ENCODE assay signal across 1 cellular context in genomic region chr15:50686468-50687301, GRCh38.
TF ChIP-seq lines count a peak whose summit lies in the region.

Gene TRPM7, minus strand, starts transcription at chr15:50686797. Its CDS starts 264 bp downstream, at chr15:50686533.

TF ChIP-seq in H1, 55 proteins besides CTCF, POLR2A, EP300 and RAD21:
- no peak for TF ChIP-seq SAP30 (IDR thresholded peaks at IDR 0.05; ENCODE audit: insufficient read depth, insufficient replicate concordance, low read length)
- TF ChIP-seq ASH2L (IDR thresholded peaks at IDR 0.05; ENCODE audit: low read length): peak; percentile 96
- TF ChIP-seq ATF2 (IDR thresholded peaks at IDR 0.05; ENCODE audit: low read length): no peak
- TF ChIP-seq SIN3A (conservative IDR thresholded peaks at IDR 0.05 in 1 of 2, IDR thresholded peaks at IDR 0.05 in 1 of 2; ENCODE audit: low read depth in 1 of 2, low read length in 2 of 2): peak; percentile 54 to 71; a peak in 1 of 4 replicates
- TF ChIP-seq KDM4A (IDR thresholded peaks at IDR 0.05; ENCODE audit: low read depth, low read length, severe bottlenecking): peak; percentile 79
- peak; percentile 82 for TF ChIP-seq TAF1 (IDR thresholded peaks at IDR 0.05; ENCODE audit: low read depth, low read length)
- TF ChIP-seq E2F6 (IDR thresholded peaks at IDR 0.05): peak; percentile 67
- peak; percentile 58; the same call in 1 of the 2 replicates for TF ChIP-seq POLR2AphosphoS5 (IDR thresholded peaks at IDR 0.05; ENCODE audit: low read depth, low read length)
- TF ChIP-seq TBP (IDR thresholded peaks at IDR 0.05; ENCODE audit: low read depth, low read length): peak; percentile 60
- no peak for TF ChIP-seq SIX5 (IDR thresholded peaks at IDR 0.05; ENCODE audit: low read depth, low read length)
- TF ChIP-seq EGR1 (IDR thresholded peaks at IDR 0.05; ENCODE audit: borderline replicate concordance, low read depth, low read length): no peak
- TF ChIP-seq MAX (IDR thresholded peaks at IDR 0.05): peak; percentile 92
- TF ChIP-seq PHF8 (conservative IDR thresholded peaks at IDR 0.05; ENCODE audit: low read depth, low read length): peak; percentile 96
- TF ChIP-seq KDM5A (IDR thresholded peaks at IDR 0.05; ENCODE audit: low read length): 0 out of 2 replicates have a peak, but pooled peaks have one; percentile 10
- TF ChIP-seq SP4 (IDR thresholded peaks at IDR 0.05; ENCODE audit: low read length): no peak
- peak; percentile 58; the same call in 1 of the 2 replicates for TF ChIP-seq GTF2F1 (IDR thresholded peaks at IDR 0.05; ENCODE audit: borderline replicate concordance, low read depth, low read length)
- TF ChIP-seq TCF12 (IDR thresholded peaks at IDR 0.05; ENCODE audit: low read depth, low read length): no peak
- peak; percentile 87 for TF ChIP-seq RBBP5 (IDR thresholded peaks at IDR 0.05; ENCODE audit: borderline replicate concordance, low read depth, low read length)
- TF ChIP-seq NRF1 (IDR thresholded peaks at IDR 0.05; ENCODE audit: low read depth, low read length): peak; percentile 45
- no peak for TF ChIP-seq TEAD4 (IDR thresholded peaks at IDR 0.05; ENCODE audit: low read depth, low read length)
- TF ChIP-seq CHD1 (IDR thresholded peaks at IDR 0.05; ENCODE audit: low read depth, low read length): no peak
- no peak; a peak in 1 of 4 replicates for TF ChIP-seq HDAC2 (IDR thresholded peaks at IDR 0.05; ENCODE audit: borderline replicate concordance in 1 of 2, low read depth in 2 of 2, low read length in 2 of 2)
- no peak for TF ChIP-seq RXRA (IDR thresholded peaks at IDR 0.05; ENCODE audit: insufficient read depth, low read depth, low read length)
- peak; percentile 93; the same call in 1 of the 2 replicates for TF ChIP-seq ATF3 (IDR thresholded peaks at IDR 0.05; ENCODE audit: insufficient read depth, low read depth, low read length)
- TF ChIP-seq POU5F1 (IDR thresholded peaks at IDR 0.05; ENCODE audit: low read depth, low read length): no peak
- peak; percentile 91 for TF ChIP-seq USF2 (IDR thresholded peaks at IDR 0.05; ENCODE audit: low read length)
- peak; percentile 70 for TF ChIP-seq CREB1 (IDR thresholded peaks at IDR 0.05)
- TF ChIP-seq SP2 (IDR thresholded peaks at IDR 0.05; ENCODE audit: low read length): no peak
- TF ChIP-seq ZNF274 (IDR thresholded peaks at IDR 0.05; ENCODE audit: borderline replicate concordance, extremely low read depth, low read length): no peak
- TF ChIP-seq CHD2 (IDR thresholded peaks at IDR 0.05; ENCODE audit: low read length): no peak
- TF ChIP-seq SRF (IDR thresholded peaks at IDR 0.05; ENCODE audit: low read depth, low read length): 0 out of 2 replicates have a peak, but pooled peaks have one; percentile 18
- TF ChIP-seq TAF7 (optimal IDR thresholded peaks at IDR 0.05; ENCODE audit: borderline replicate concordance, low read depth, low read length): peak; percentile 81
- TF ChIP-seq KDM1A (IDR thresholded peaks at IDR 0.05; ENCODE audit: borderline replicate concordance, low read length): no peak
- no peak for TF ChIP-seq SP1 (IDR thresholded peaks at IDR 0.05; ENCODE audit: low read depth, low read length)
- TF ChIP-seq JUN (IDR thresholded peaks at IDR 0.05; ENCODE audit: low read depth, low read length): no peak
- peak; percentile 88 for TF ChIP-seq CEBPB (IDR thresholded peaks at IDR 0.05; ENCODE audit: low read depth, low read length)
- TF ChIP-seq SUZ12 (IDR thresholded peaks at IDR 0.05; ENCODE audit: low read length): no peak
